In the genomic region with DNA sequence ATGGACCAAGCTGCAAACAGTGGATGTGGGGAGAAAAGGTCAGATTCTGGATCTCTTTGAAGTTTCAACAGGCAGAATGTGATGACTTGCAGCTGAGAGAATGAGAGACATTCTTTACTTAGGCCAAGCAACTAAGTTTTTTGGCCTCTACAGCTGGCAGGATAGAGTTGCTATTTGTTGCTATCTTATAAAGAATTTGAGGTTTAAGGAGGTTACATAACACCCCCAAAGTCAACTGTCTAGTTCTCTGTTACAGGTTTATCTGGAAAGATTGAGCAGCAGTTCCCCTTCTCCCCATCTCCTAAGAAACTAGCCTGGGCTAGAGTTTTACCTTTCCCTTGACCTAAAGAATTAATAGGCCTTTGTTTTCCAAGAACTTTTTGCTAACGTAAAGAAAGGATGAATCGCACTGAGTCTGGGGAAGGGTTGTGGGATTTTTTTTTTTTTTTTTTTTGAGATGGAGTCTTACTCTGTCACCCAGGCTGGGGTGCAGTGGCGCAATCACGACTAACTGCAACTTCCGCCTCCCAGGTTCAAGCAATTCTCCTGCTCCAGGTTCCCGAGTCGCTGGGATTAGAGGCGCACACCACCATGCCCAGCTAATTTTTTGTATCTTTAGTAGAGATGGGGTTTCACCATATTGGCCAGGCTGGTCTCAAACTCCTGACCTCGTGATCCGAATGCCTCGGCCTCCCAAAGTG, we compare ENCODE assay signal across 30 cellular contexts. TPM values are rescaled to one million over a fixed set of nuclear protein-coding genes. Genes with fewer than 3 reads are reported as not detected.
DNase-seq lines count a peak whose midpoint lies in the region; ATAC-seq, FAIRE-seq and TF ChIP-seq lines count a peak whose summit lies in the region.
"Had no signal": no experiment of that assay in that cellular context is flagged by ENCODE, and none has a peak within 500 bp of the region (broad histone marks: within the 10 kb centered on the region; RNA-seq: fewer than 3 reads in every experiment).

No MANE protein-coding gene starts in this region.

- TF ChIP-seq POLR2A in H1 (IDR thresholded peaks at IDR 0.05; ENCODE audit: control extremely low read depth in 1 of 2, low read depth in 2 of 2, low read length in 2 of 2) (no peak), GM18505 (IDR thresholded peaks at IDR 0.05; ENCODE audit: borderline replicate concordance, extremely low read depth, insufficient read depth, insufficient read length) (no peak)

- H4K20me1 ChIP-seq in H1 (replicated peaks in 1 of 2; ENCODE audit: control insufficient read depth in 1 of 2, insufficient read depth in 2 of 2, low read length in 2 of 2), result no peaks in the 10 kb centered on the region

- FAIRE-seq in GM18507 (lab: Jason Lieb, UNC) (peak; percentile 5), H1 (lab: Jason Lieb, UNC) (no peak)
- FAIRE-seq: A204.1, GM12891 had no signal

- no peak for TF ChIP-seq CTCF in H1 (IDR thresholded peaks at IDR 0.05; ENCODE audit: control extremely low read depth in 1 of 3, insufficient read depth in 1 of 3, low read depth in 1 of 3, low read length in 3 of 3)

- H3K27ac ChIP-seq in H1 (ENCODE audit: low read depth, low read length), result no peak overlapping the region
- H3K27ac ChIP-seq: adrenal gland, sigmoid colon, thoracic aorta, VCaP had no signal

- no peak overlapping the region for H3K4me3 ChIP-seq in H1 (ENCODE audit: extremely low read depth in 1 of 4, insufficient read depth in 2 of 4, low read depth in 3 of 4, low read length in 4 of 4)
- H3K4me3 ChIP-seq: adrenal gland, ovary, sigmoid colon, thoracic aorta had no signal

- no peak overlapping the region for H2BK15ac ChIP-seq in H1 (ENCODE audit: low read length)

- H3K4me2 ChIP-seq in H1 (ENCODE audit: insufficient read depth in 1 of 2, low read depth in 2 of 2, low read length in 2 of 2), result no peak overlapping the region

- CTCF ChIA-PET in H1 (lab: Charles Lee; ENCODE audit: partially characterized antibody), result interaction anchor here (1.5 kb wide), 1 partner anchor 13 kb away, joined by 4 read pairs; no protein-coding TSS in a partner anchor

- no peak overlapping the region for H3K14ac ChIP-seq in H1 (ENCODE audit: insufficient read length)

- DNase-seq in AG08395 (ENCODE audit: low spot score) (peak; percentile 20), GM18507 (ENCODE audit: extremely low spot score, insufficient read length, low read depth) (no peak), NOMO-1 treated with dmso at 0.1 percent for 144 hours (lab: John Stamatoyannopoulos, UW; ENCODE audit: unreplicated experiment) (peak; percentile 14), H1 (ENCODE audit: low read depth in 1 of 2, low spot score in 2 of 2) (no peak), SHP77 treated with DMSO at 0.1 percent for 48 hours (lab: John Stamatoyannopoulos, UW) (no peak)
- no peak for DNase-seq in activated CD4-positive, alpha-beta T cell treated with anti-CD3 and anti-CD28 coated beads for 4 hours
- DNase-seq: activated CD4-positive, alpha-beta memory T cell treated with anti-CD3 and anti-CD28 coated beads for 36 hours; activated gamma-delta T cell; activated T-cell treated with anti-CD3 and anti-CD28 coated beads for 4 hours; adrenal gland; CD4-positive, alpha-beta memory T cell; dermis blood vessel endothelial cell; DMS153; foreskin melanocyte; H9; hypothalamus; naive thymus-derived CD4-positive, alpha-beta T cell; NCI-H1417 treated with DMSO at 0.1 percent for 48 hours; NCI-H69; ovary; Right ventricle myocardium superior; sigmoid colon; T-helper 17 cell had no signal

- no peak overlapping the region for H2BK120ac ChIP-seq in H1 (replicated peaks; ENCODE audit: low read depth, low read length)

- WGBS in H1 (ENCODE audit: extremely low coverage in 1 of 2, insufficient coverage in 1 of 2, insufficient read length in 1 of 2, insufficient replicate concordance in 2 of 2, low coverage in 1 of 2, low lambda C conversion rate in 2 of 2, missing lambda C conversion rate in 1 of 2), 2 experiments, result 92% methylated on average over 11 of the region's 11 CpGs; no CpG with 5 or more reads in 1 of the 2 experiments

- H3K23ac ChIP-seq in H1 (ENCODE audit: insufficient read length), result no peak overlapping the region

- H2BK20ac ChIP-seq in H1 (ENCODE audit: low read length), result no peak overlapping the region

- no peak overlapping the region for H3K4ac ChIP-seq in H1 (replicated peaks; ENCODE audit: insufficient read length, low read depth, low read length)

- no peak overlapping the region for H4K5ac ChIP-seq in H1 (ENCODE audit: insufficient read length, low read depth, low read length)

- no peak for TF ChIP-seq RAD21 in H1 (IDR thresholded peaks at IDR 0.05 in 1 of 2, conservative IDR thresholded peaks at IDR 0.05 in 1 of 2; ENCODE audit: low read depth in 2 of 2, low read length in 2 of 2)

- no peaks in the 10 kb centered on the region; a peak in 1 of 4 replicates for H3K9me3 ChIP-seq in H1 (ENCODE audit: insufficient read depth in 2 of 2, low read depth in 1 of 2, low read length in 1 of 2)
- H3K9me3 ChIP-seq: adrenal gland, ovary, sigmoid colon, thoracic aorta had no signal

- no peak overlapping the region for H4K91ac ChIP-seq in H1 (replicated peaks; ENCODE audit: insufficient read length, low read length)

- no peak overlapping the region for H3K18ac ChIP-seq in H1 (ENCODE audit: extremely low read depth, low read length)

- TF ChIP-seq EP300 in H1 (IDR thresholded peaks at IDR 0.05; ENCODE audit: borderline replicate concordance in 1 of 2, low read depth in 2 of 2, low read length in 2 of 2), result no peak

- no peaks in the 10 kb centered on the region for H3K23me2 ChIP-seq in H1 (ENCODE audit: low read depth, low read length)

- no peaks in the 10 kb centered on the region for H3K79me1 ChIP-seq in H1 (ENCODE audit: low read depth, low read length)

- H2BK5ac ChIP-seq in H1 (ENCODE audit: low read depth, low read length), result no peak overlapping the region

- H3K27me3 ChIP-seq in H1 (replicated peaks in 1 of 4; ENCODE audit: control insufficient read depth in 3 of 4, extremely low read depth in 1 of 4, insufficient read depth in 3 of 4, low read length in 3 of 4), result no peaks in the 10 kb centered on the region
- H3K27me3 ChIP-seq: adrenal gland, ovary, sigmoid colon had no signal

- no peak overlapping the region for H4K8ac ChIP-seq in H1 (ENCODE audit: extremely low read depth, insufficient read depth, low read length)

- no peak overlapping the region for H3K56ac ChIP-seq in H1 (replicated peaks; ENCODE audit: insufficient read length, low read depth, low read length)

- peak overlapping the region; percentile 40 for H2AFZ ChIP-seq in H1 (ENCODE audit: low read length)

- no peak overlapping the region for H3K9ac ChIP-seq in H1 (replicated peaks in 1 of 4; ENCODE audit: extremely low read depth in 1 of 4, low read depth in 3 of 4, low read length in 3 of 4)

- H3K79me2 ChIP-seq in H1 (ENCODE audit: control insufficient read depth in 1 of 2, insufficient read depth in 2 of 2, low read length in 2 of 2), result no peaks in the 10 kb centered on the region

- H2BK12ac ChIP-seq in H1 (ENCODE audit: low read depth, low read length), result no peak overlapping the region

- H3K4me1 ChIP-seq in H1 (replicated peaks in 1 of 4; ENCODE audit: control insufficient read depth in 3 of 4, insufficient read depth in 4 of 4, low read length in 3 of 4), result no peaks in the 10 kb centered on the region
- H3K4me1 ChIP-seq: adrenal gland, sigmoid colon had no signal

- no peak for ATAC-seq in HG03565 (IDR thresholded peaks at IDR 0.05; ENCODE audit: unreplicated experiment)
- ATAC-seq in GM18505 (IDR thresholded peaks at IDR 0.05; ENCODE audit: unreplicated experiment), result no peak
- ATAC-seq: naive thymus-derived CD4-positive, alpha-beta T cell; stimulated activated effector memory CD8-positive, alpha-beta T cell treated with anti-CD3 and anti-CD28 coated beads, Interleukin-12 subunit alpha, Interleukin-12 subunit beta, amount 100 ng/mL, for 72 hours; T-helper 17 cell had no signal

- H3K36me3 ChIP-seq in H1 (ENCODE audit: control insufficient read depth in 2 of 4, insufficient read depth in 4 of 4, low read length in 3 of 4), result no peaks in the 10 kb centered on the region
- H3K36me3 ChIP-seq: adrenal gland, ovary, sigmoid colon, thoracic aorta had no signal

- POLR2A ChIA-PET in H1 (lab: Charles Lee; ENCODE audit: partially characterized antibody), result no interaction called here

- no peak overlapping the region for H2AK5ac ChIP-seq in H1 (ENCODE audit: low read depth, low read length)

TF ChIP-seq in H1, 55 proteins besides CTCF, POLR2A, EP300 and RAD21:
- TF ChIP-seq CHD2 (IDR thresholded peaks at IDR 0.05; ENCODE audit: low read length) (no peak), CHD1 (IDR thresholded peaks at IDR 0.05; ENCODE audit: low read depth, low read length) (no peak), HDAC6 (IDR thresholded peaks at IDR 0.05; ENCODE audit: low read depth, low read length) (no peak), SUZ12 (IDR thresholded peaks at IDR 0.05; ENCODE audit: low read length) (no peak)
- TF ChIP-seq, protein P1, sequence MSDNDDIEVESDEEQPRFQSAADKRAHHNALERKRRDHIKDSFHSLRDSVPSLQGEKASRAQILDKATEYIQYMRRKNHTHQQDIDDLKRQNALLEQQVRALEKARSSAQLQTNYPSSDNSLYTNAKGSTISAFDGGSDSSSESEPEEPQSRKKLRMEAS (IDR thresholded peaks at IDR 0.05), result no peak
TF ChIP-seq in H1: peak in this region for 0.

RNA-seq across cellular contexts. Expression of a gene that starts 26.6 kb away (rescaled TPM):
- total RNA-seq in H1 (2021; fragmentation: NEBNext Ultra II Directional; extraction: Animal tissue kit (Norgen Biotek cat#: 25700)), result 67.6 and 70.4 TPM in 2 replicates
- polyA plus RNA-seq in H1 (2011; rRNA removed), result 13.6 and 16.9 TPM in 2 replicates
- 19.5 TPM for polyA plus RNA-seq in H1 (2011; cell fraction: cytosol; rRNA removed)
- polyA plus RNA-seq in H1 (2011; cell fraction: nucleus; rRNA removed), result 52.7 TPM
- 18.8 to 37.7 TPM (median 23.9 TPM) in 4 replicates for polyA plus RNA-seq in H1 (2012, experiment 1 of 2)
- 1.7 TPM for polyA plus RNA-seq in H1 (2012, experiment 2 of 2)
- 30.8 TPM for polyA plus RNA-seq in H1 (2013, experiment 1 of 2)
- 31.4 TPM for polyA plus RNA-seq in H1 (2013, experiment 2 of 2)
- polyA minus RNA-seq in H1 (2011; rRNA and poly(A)+ RNA removed), result 53.2 and 56.1 TPM in 2 replicates
- polyA minus RNA-seq in H1 (2011; cell fraction: cytosol; rRNA and poly(A)+ RNA removed), result 38.8 TPM
- polyA minus RNA-seq in H1 (2011; cell fraction: nucleus; rRNA and poly(A)+ RNA removed), result 116 TPM

RNA-seq across cellular contexts. Expression of a gene that starts 36.6 kb away (rescaled TPM):
- 10.0 and 14.8 TPM in 2 replicates for total RNA-seq in H1 (2021; fragmentation: NEBNext Ultra II Directional; extraction: Animal tissue kit (Norgen Biotek cat#: 25700))
- 7.3 and 7.8 TPM in 2 replicates for polyA plus RNA-seq in H1 (2011; rRNA removed)
- 5.5 TPM for polyA plus RNA-seq in H1 (2011; cell fraction: cytosol; rRNA removed)
- 3.9 TPM for polyA plus RNA-seq in H1 (2011; cell fraction: nucleus; rRNA removed)
- 5.7 to 13.0 TPM (median 6.9 TPM) in 4 replicates for polyA plus RNA-seq in H1 (2012, experiment 1 of 2)
- polyA plus RNA-seq in H1 (2012, experiment 2 of 2), result 0.94 TPM
- 7.5 TPM for polyA plus RNA-seq in H1 (2013, experiment 1 of 2)
- polyA plus RNA-seq in H1 (2013, experiment 2 of 2), result 7.8 TPM
- polyA minus RNA-seq in H1 (2011; rRNA and poly(A)+ RNA removed), result 11.8 and 21.9 TPM in 2 replicates
- 6.0 TPM for polyA minus RNA-seq in H1 (2011; cell fraction: cytosol; rRNA and poly(A)+ RNA removed)
- polyA minus RNA-seq in H1 (2011; cell fraction: nucleus; rRNA and poly(A)+ RNA removed), result 9.7 TPM

Comparison
In these comparisons a context has a peak if more than half of its experiments do, and no peak if none do; other contexts are left out.
1. DNase-seq: peak in AG08395 (single experiment) and NOMO-1 treated with dmso at 0.1 percent for 144 hours (single experiment); none in GM18507 (single experiment), H1 (0 of 2), SHP77 treated with DMSO at 0.1 percent for 48 hours (single experiment) and activated CD4-positive, alpha-beta T cell treated with anti-CD3 and anti-CD28 coated beads for 4 hours (0 of 2).